16 cellular contexts compared by ENCODE assay signal in the genomic region with DNA sequence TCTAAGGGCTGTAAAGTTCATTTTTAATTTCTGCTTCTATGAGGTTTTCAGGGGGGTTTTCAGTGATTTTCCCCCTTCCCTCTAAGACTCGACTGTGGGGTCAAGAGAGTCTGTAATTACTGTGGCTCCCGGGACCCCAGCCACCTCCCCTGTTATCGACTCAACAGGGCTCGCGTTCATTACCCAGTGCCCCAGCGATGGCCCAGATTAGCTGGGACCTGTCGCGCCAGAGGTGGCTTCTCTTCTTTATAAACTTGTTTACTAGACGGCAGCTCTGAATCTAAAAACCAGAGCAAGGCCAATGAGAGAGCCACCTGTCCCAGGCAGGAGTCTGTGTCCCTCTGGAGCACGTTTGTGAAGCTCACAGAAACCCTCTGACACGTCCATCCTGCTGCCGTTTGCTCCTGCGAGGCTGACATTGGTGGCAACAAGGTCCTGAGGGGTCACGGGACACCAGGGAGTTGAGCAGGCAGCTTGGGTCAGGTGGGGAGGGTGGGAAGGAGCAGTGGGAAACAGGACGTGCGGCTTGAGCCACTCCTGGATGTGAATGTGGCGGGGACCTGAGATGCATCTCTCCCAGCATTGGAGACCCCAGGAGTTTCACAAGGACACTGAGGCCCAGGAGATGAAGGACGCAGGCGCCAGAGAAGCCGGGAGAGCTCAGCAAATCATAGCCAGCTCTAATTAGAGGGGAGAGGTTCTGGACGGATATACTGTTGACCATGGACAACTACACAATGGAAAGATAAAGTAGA.
DNase-seq lines count a peak whose midpoint lies in the region; ATAC-seq, FAIRE-seq and TF ChIP-seq lines count a peak whose summit lies in the region.
"Had no signal": no experiment of that assay in that cellular context is flagged by ENCODE, and none has a peak within 500 bp of the region (broad histone marks: within the 10 kb centered on the region; RNA-seq: fewer than 3 reads in every experiment).

No MANE protein-coding gene starts in this region.

- H3K4me3 ChIP-seq in right lobe of liver (no peak overlapping the region), HepG2 (replicated peaks in 1 of 3; ENCODE audit: insufficient read depth in 1 of 3, low read depth in 2 of 3, low read length in 3 of 3) (no peak overlapping the region), gastroesophageal sphincter (no peak overlapping the region), spleen (no peak overlapping the region)
- H3K4me3 ChIP-seq: BLaER1 treated with 17β-estradiol and CSF1 and Interleukin-3, amounts not matched to agents 10 nM and 100 nM; GM23248 had no signal

- CTCF ChIA-PET in HepG2 (lab: Yijun Ruan, JAX; ENCODE audit: low intra/inter-chr PET ratio, low total read pairs): no interaction called here

- no peaks in the 10 kb centered on the region for H3K79me2 ChIP-seq in HepG2 (ENCODE audit: insufficient read depth, low read length)

- no peaks in the 10 kb centered on the region for H4K20me1 ChIP-seq in HepG2 (ENCODE audit: insufficient read depth, low read length)

- TF ChIP-seq EP300 in HepG2 (IDR thresholded peaks at IDR 0.05; ENCODE audit: low read depth in 2 of 2, low read length in 2 of 2): no peak
- no peak for TF ChIP-seq EP300 in HepG2 (CRISPR knock-in tag; IDR thresholded peaks at IDR 0.05; ENCODE audit: borderline replicate concordance)
- no peak for TF ChIP-seq EP300 in gastroesophageal sphincter (IDR thresholded peaks at IDR 0.05)

- no peak overlapping the region for H3K4me2 ChIP-seq in HepG2 (ENCODE audit: low read depth, low read length)
- H3K4me2 ChIP-seq: BLaER1 treated with 17β-estradiol and CSF1 and Interleukin-3, amounts not matched to agents 10 nM and 100 nM had no signal

- no peak for TF ChIP-seq CTCF in right lobe of liver (IDR thresholded peaks at IDR 0.05)
- TF ChIP-seq CTCF in HepG2 (CRISPR knock-in tag; IDR thresholded peaks at IDR 0.05): no peak
- TF ChIP-seq CTCF in gastroesophageal sphincter (IDR thresholded peaks at IDR 0.05): no peak
- no peak for TF ChIP-seq CTCF in spleen (IDR thresholded peaks at IDR 0.05 in 8 of 11, conservative IDR thresholded peaks at IDR 0.05 in 3 of 11)

- H2AFZ ChIP-seq in HepG2 (ENCODE audit: low read length): no peak overlapping the region
- H2AFZ ChIP-seq: GM23248 had no signal

- POLR2A ChIA-PET in HepG2 (lab: Yijun Ruan, JAX): no interaction called here

- intact Hi-C loops in right lobe of liver (cut with DNase I): no loop called here
- intact Hi-C loops in HepG2 (cut with micrococcal nuclease; ENCODE audit: unreplicated experiment): loop anchor here (10.0 kb wide), 1 partner anchor 109 kb away; no protein-coding TSS in a partner anchor
- intact Hi-C loops in spleen (cut with DNase I; ENCODE audit: low total_unique reads): no loop called here

- no peak for TF ChIP-seq RAD21 in HepG2 (CRISPR knock-in tag; IDR thresholded peaks at IDR 0.05)

- H3K36me3 ChIP-seq in right lobe of liver (no peaks in the 10 kb centered on the region), HepG2 (replicated peaks in 1 of 2; ENCODE audit: control insufficient read depth in 1 of 2, insufficient read depth in 2 of 2, low read length in 2 of 2) (peaks cover 9 to 12% of the 10 kb centered on the region in 2 experiments; a peak in 3 of 5 replicates), gastroesophageal sphincter (peaks cover 0 to 59% of the 10 kb centered on the region in 2 donors), spleen (peaks cover 0 to 96% (median 37%) of the 10 kb centered on the region in 6 donors)

- H3K9me3 ChIP-seq in right lobe of liver (no peaks in the 10 kb centered on the region), HepG2 (ENCODE audit: low read length) (no peaks in the 10 kb centered on the region), gastroesophageal sphincter (no peaks in the 10 kb centered on the region), spleen (no peaks in the 10 kb centered on the region)
- H3K9me3 ChIP-seq: BLaER1 treated with 17β-estradiol and CSF1 and Interleukin-3, amounts not matched to agents 10 nM and 100 nM had no signal

- H3K4me1 ChIP-seq in right lobe of liver: peaks cover 0 to 15% (median 7%) of the 10 kb centered on the region in 4 donors
- peaks cover 10% of the 10 kb centered on the region for H3K4me1 ChIP-seq in HepG2 (ENCODE audit: insufficient read depth, low read length)
- peaks cover 0 to 7% (median 0%) of the 10 kb centered on the region in 3 donors for H3K4me1 ChIP-seq in gastroesophageal sphincter
- no peaks in the 10 kb centered on the region for H3K4me1 ChIP-seq in spleen

- WGBS in right lobe of liver (ENCODE audit: insufficient coverage, low coverage, low lambda C conversion rate, missing lambda C conversion rate): no CpG with 5 or more reads among the region's 21 CpGs
- 96% methylated on average over 21 of the region's 21 CpGs for WGBS in HepG2 (ENCODE audit: low lambda C conversion rate)
- 60 to 86% methylated on average over 1 to 11 of the region's 21 CpGs for WGBS in gastroesophageal sphincter (ENCODE audit: low coverage in 1 of 2), 2 donors
- 90 to 96% (median 93%) methylated on average over 21 of the region's 21 CpGs for WGBS in spleen, 5 donors

- ATAC-seq in right lobe of liver (no peak), HepG2 (no peak), gastroesophageal sphincter (no peak), HG02759 (IDR thresholded peaks at IDR 0.05; ENCODE audit: unreplicated experiment) (no peak)
- ATAC-seq: HCT116 had no signal

- FAIRE-seq in HepG2 (lab: Jason Lieb, UNC): no peak
- FAIRE-seq: D721Med, GM12891, GM19239 had no signal

- no TSS peak for BruUV-seq in HepG2 (replicated peaks; lab: Mats Ljungman, UMichigan)

- H3K27me3 ChIP-seq in right lobe of liver (no peaks in the 10 kb centered on the region), HepG2 (ENCODE audit: control insufficient read depth in 1 of 2, insufficient read depth in 2 of 2, low read length in 2 of 2) (no peaks in the 10 kb centered on the region), gastroesophageal sphincter (no peaks in the 10 kb centered on the region), spleen (replicated peaks in 1 of 7) (no peaks in the 10 kb centered on the region)
- H3K27me3 ChIP-seq: BLaER1 treated with 17β-estradiol and CSF1 and Interleukin-3, amounts not matched to agents 10 nM and 100 nM had no signal

- no peak for TF ChIP-seq POLR2A in right lobe of liver (IDR thresholded peaks at IDR 0.05)
- TF ChIP-seq POLR2A in HepG2 (IDR thresholded peaks at IDR 0.05; ENCODE audit: insufficient read depth in 1 of 2, low read depth in 2 of 2, low read length in 2 of 2): no peak
- no peak for TF ChIP-seq POLR2A in gastroesophageal sphincter (IDR thresholded peaks at IDR 0.05)
- no peak for TF ChIP-seq POLR2A in spleen (IDR thresholded peaks at IDR 0.05)

- no peak overlapping the region for H3K27ac ChIP-seq in right lobe of liver
- H3K27ac ChIP-seq in HepG2 (ENCODE audit: extremely low read length, insufficient read depth, low read length): no peak overlapping the region
- peak overlapping the region in 3 of 4 donors; percentile 51 to 58 (median 53) for H3K27ac ChIP-seq in gastroesophageal sphincter
- no peak overlapping the region for H3K27ac ChIP-seq in spleen
- H3K27ac ChIP-seq: BLaER1 treated with 17β-estradiol and CSF1 and Interleukin-3, amounts not matched to agents 10 nM and 100 nM; GM23248 had no signal

- in situ Hi-C loops in HepG2 (cut with HindIII; ENCODE audit: extremely low pct_ligation_motif_present, low pct_unique_long_range_greater_than_20kb): no loop called here

- H3K9ac ChIP-seq in HepG2 (ENCODE audit: insufficient read depth, low read depth, low read length): no peak overlapping the region
- H3K9ac ChIP-seq: BLaER1 treated with 17β-estradiol and CSF1 and Interleukin-3, amounts not matched to agents 10 nM and 100 nM; GM23248 had no signal

- DNase-seq in right lobe of liver (peak in 2 of 3 donors; percentile 14 to 31), HepG2 (ENCODE audit: low spot score) (no peak), spleen (peak; percentile 55), NCI-H128 (lab: John Stamatoyannopoulos, UW; ENCODE audit: unreplicated experiment) (no peak)
- DNase-seq in activated CD4-positive, alpha-beta T cell treated with anti-CD3 and anti-CD28 coated beads, Interleukin-2, amount 50 U/mL, for 1 hour: no peak
- DNase-seq: GM23248, KG1, NCI-H187 treated with DMSO at 0.1 percent for 48 hours, NCI-H2227 treated with DMSO at 0.1 percent for 48 hours had no signal

TF ChIP-seq in HepG2, 621 proteins besides CTCF, POLR2A, EP300 and RAD21:
- TF ChIP-seq IRF2 (CRISPR knock-in tag; IDR thresholded peaks at IDR 0.05) (no peak), MIER3 (CRISPR knock-in tag; IDR thresholded peaks at IDR 0.05; ENCODE audit: borderline replicate concordance) (no peak), NR0B2 (CRISPR knock-in tag; IDR thresholded peaks at IDR 0.05) (no peak), ZNF740 (CRISPR knock-in tag; IDR thresholded peaks at IDR 0.05) (no peak), ZNF207 (IDR thresholded peaks at IDR 0.05; ENCODE audit: borderline replicate concordance) (no peak), ZNF446 (CRISPR knock-in tag; IDR thresholded peaks at IDR 0.05) (no peak)
TF ChIP-seq in HepG2: peak in this region for 0.

Comparison
In these comparisons a context has a peak if more than half of its experiments do, and no peak if none do; other contexts are left out.
1. DNase-seq: peak in right lobe of liver (2 of 3) and spleen (single experiment); none in HepG2 (single experiment), activated CD4-positive, alpha-beta T cell treated with anti-CD3 and anti-CD28 coated beads, Interleukin-2, amount 50 U/mL, for 1 hour (single experiment) and NCI-H128 (single experiment).
2. H3K27ac ChIP-seq: peak in gastroesophageal sphincter (3 of 4); none in right lobe of liver (0 of 3), HepG2 (single experiment) and spleen (0 of 8).